In genomic region chr1:207823531-207823879, GRCh38 we compare ENCODE assay signal across 8 cellular contexts.
DNase-seq lines count a peak whose midpoint lies in the region; ATAC-seq and TF ChIP-seq lines count a peak whose summit lies in the region.

No MANE protein-coding gene starts in this region.

- CTCF ChIA-PET in CD8-positive, alpha-beta T cell (lab: Charles Lee): interaction anchor here (0.6 to 17.5 kb wide), 8 partner anchors 13 to 140 kb away, joined by 3 to 321 read pairs (median 14); no protein-coding TSS in a partner anchor
- CTCF ChIA-PET in activated CD8-positive, alpha-beta T cell treated with anti-CD3 and anti-CD28 coated beads, Interleukin-2, amount 10 ng/mL, durations not matched to agents 7 days and 5 days (lab: Charles Lee): interaction anchor here (0.8 to 25.7 kb wide), 9 partner anchors 11 to 169 kb away, joined by 3 to 656 read pairs (median 14); no protein-coding TSS in a partner anchor
- CTCF ChIA-PET in A673 (lab: Charles Lee): interaction anchor here (0.7 kb wide), 1 partner anchor 19 kb away, joined by 5 read pairs; no protein-coding TSS in a partner anchor

- intact Hi-C loops in CD8-positive, alpha-beta T cell (cut with DNase I, micrococcal nuclease): loop anchor here (2.0 to 10.0 kb wide), 4 partner anchors 25 to 503 kb away; partner anchors contain the start of genes CD55 (in 2 of the 2) and PLXNA2 (in 2 of the 2)
- intact Hi-C loops in sciatic nerve (cut with DNase I) (no loop called here), A673 (cut with micrococcal nuclease; ENCODE audit: unreplicated experiment) (no loop called here)

- peaks cover 73% of the 10 kb centered on the region for H3K4me1 ChIP-seq in CD8-positive, alpha-beta T cell (ENCODE audit: insufficient read depth, low read length)
- H3K4me1 ChIP-seq in A673 (ENCODE audit: insufficient read depth, low read length, poor library complexity, severe bottlenecking): no peaks in the 10 kb centered on the region

- no peak for ATAC-seq in CD8-positive, alpha-beta T cell
- no peak for ATAC-seq in activated CD8-positive, alpha-beta T cell treated with anti-CD3 and anti-CD28 coated beads, Interleukin-2, amount 10 ng/mL, durations not matched to agents 7 days and 5 days
- peak; percentile 1 for ATAC-seq in sciatic nerve

- H3K36me3 Mint-ChIP-seq in CD8-positive, alpha-beta T cell: peaks cover 45% of the 10 kb centered on the region
- H3K36me3 Mint-ChIP-seq in activated CD8-positive, alpha-beta T cell treated with anti-CD3 and anti-CD28 coated beads, Interleukin-2, amount 10 ng/mL, durations not matched to agents 7 days and 5 days (ENCODE audit: low read depth): peaks cover 18% of the 10 kb centered on the region

- TF ChIP-seq CTCF in CD8-positive, alpha-beta T cell (IDR thresholded peaks at IDR 0.05): no peak
- TF ChIP-seq CTCF in foreskin fibroblast (IDR thresholded peaks at IDR 0.05; ENCODE audit: low read depth, low read length) (no peak), A673 (conservative IDR thresholded peaks at IDR 0.05; ENCODE audit: low read depth, low read length) (no peak)

- H3K36me3 ChIP-seq in CD8-positive, alpha-beta T cell (ENCODE audit: insufficient read depth, low read length): peaks cover 8% of the 10 kb centered on the region
- H3K36me3 ChIP-seq in A673 (ENCODE audit: insufficient read depth, low read length, poor library complexity, severe bottlenecking): no peaks in the 10 kb centered on the region

- H3K4me3 ChIP-seq in CD8-positive, alpha-beta T cell (ENCODE audit: low read depth, low read length): peak overlapping the region; percentile 70
- H3K4me3 ChIP-seq in foreskin fibroblast (ENCODE audit: low read depth in 1 of 2, low read length in 2 of 2) (peak overlapping the region; percentile 30 to 70), A673 (ENCODE audit: low read depth, low read length, poor library complexity, severe bottlenecking) (no peak overlapping the region)

- no TSS peak for BruUV-seq in A673 (replicated peaks; lab: Mats Ljungman, UMichigan)

- H3K9me3 ChIP-seq in CD8-positive, alpha-beta T cell (ENCODE audit: low read length): no peaks in the 10 kb centered on the region
- no peaks in the 10 kb centered on the region for H3K9me3 ChIP-seq in A673 (ENCODE audit: low read depth, low read length, poor library complexity, severe bottlenecking)

- H3K27ac ChIP-seq in CD8-positive, alpha-beta T cell (ENCODE audit: low read depth, low read length): peak overlapping the region; percentile 79
- H3K27ac ChIP-seq in A673 (ENCODE audit: low read depth, low read length, poor library complexity, severe bottlenecking): no peak overlapping the region

- no peaks in the 10 kb centered on the region for H3K27me3 ChIP-seq in CD8-positive, alpha-beta T cell (ENCODE audit: insufficient read depth, low read length)
- no peaks in the 10 kb centered on the region for H3K27me3 ChIP-seq in A673 (replicated peaks; ENCODE audit: insufficient read depth, low read depth, low read length, poor library complexity)

- H3K9me3 Mint-ChIP-seq in CD8-positive, alpha-beta T cell: no peaks in the 10 kb centered on the region
- H3K9me3 Mint-ChIP-seq in activated CD8-positive, alpha-beta T cell treated with anti-CD3 and anti-CD28 coated beads, Interleukin-2, amount 10 ng/mL, durations not matched to agents 7 days and 5 days (ENCODE audit: insufficient read depth): no peaks in the 10 kb centered on the region

- H3K4me3 Mint-ChIP-seq in CD8-positive, alpha-beta T cell: peak overlapping the region; percentile 84
- peak overlapping the region; percentile 58 for H3K4me3 Mint-ChIP-seq in activated CD8-positive, alpha-beta T cell treated with anti-CD3 and anti-CD28 coated beads, Interleukin-2, amount 10 ng/mL, durations not matched to agents 7 days and 5 days

- H3K27me3 Mint-ChIP-seq in CD8-positive, alpha-beta T cell (ENCODE audit: low read depth): no peaks in the 10 kb centered on the region
- H3K27me3 Mint-ChIP-seq in activated CD8-positive, alpha-beta T cell treated with anti-CD3 and anti-CD28 coated beads, Interleukin-2, amount 10 ng/mL, durations not matched to agents 7 days and 5 days (ENCODE audit: low read depth): no peaks in the 10 kb centered on the region

- H3K4me1 Mint-ChIP-seq in CD8-positive, alpha-beta T cell (ENCODE audit: low read depth): peaks cover 78% of the 10 kb centered on the region
- H3K4me1 Mint-ChIP-seq in activated CD8-positive, alpha-beta T cell treated with anti-CD3 and anti-CD28 coated beads, Interleukin-2, amount 10 ng/mL, durations not matched to agents 7 days and 5 days (ENCODE audit: low read depth): peaks cover 71% of the 10 kb centered on the region

- no peak for DNase-seq in CD8-positive, alpha-beta T cell
- no peak for DNase-seq in activated CD8-positive, alpha-beta T cell treated with anti-CD3 and anti-CD28 coated beads, Interleukin-2, amount 10 ng/mL, durations not matched to agents 7 days and 5 days
- DNase-seq in foreskin fibroblast: no peak
- peak; percentile 71 for DNase-seq in sciatic nerve (ENCODE audit: low spot score)
- no peak for DNase-seq in NCI-H1694 treated with DMSO at 0.1 percent for 48 hours (lab: John Stamatoyannopoulos, UW)
- DNase-seq in NCI-H526 (lab: John Stamatoyannopoulos, UW): no peak
- DNase-seq in A673 (ENCODE audit: low spot score): no peak
- no peak for DNase-seq in stimulated activated CD4-positive, alpha-beta T cell treated with anti-CD3 and anti-CD28 coated beads, Interleukin-2, amount 100 ng/mL, for 48 hours

- peak overlapping the region; percentile 98 for H3K27ac Mint-ChIP-seq in CD8-positive, alpha-beta T cell
- H3K27ac Mint-ChIP-seq in activated CD8-positive, alpha-beta T cell treated with anti-CD3 and anti-CD28 coated beads, Interleukin-2, amount 10 ng/mL, durations not matched to agents 7 days and 5 days: peak overlapping the region; percentile 98

- POLR2A ChIA-PET in CD8-positive, alpha-beta T cell (lab: Charles Lee): interaction anchor here (0.8 to 2.7 kb wide), 13 partner anchors 11 to 140 kb away, joined by 4 to 62 read pairs (median 8); no protein-coding TSS in a partner anchor
- POLR2A ChIA-PET in activated CD8-positive, alpha-beta T cell treated with anti-CD3 and anti-CD28 coated beads, Interleukin-2, amount 10 ng/mL, durations not matched to agents 7 days and 5 days (lab: Charles Lee): interaction anchor here (0.8 to 1.6 kb wide), 9 partner anchors 10 to 502 kb away, joined by 3 to 6 read pairs (median 4); partner anchors contain the start of gene CD55
- POLR2A ChIA-PET in A673 (lab: Charles Lee; ENCODE audit: low non-redundant PET): no interaction called here

Comparison
In these comparisons a context has a peak if more than half of its experiments do, and no peak if none do; other contexts are left out.
1. intact Hi-C loops: an anchor here in CD8-positive, alpha-beta T cell (2.0 to 10.0 kb wide); none called in sciatic nerve and A673.